ENCODE assay signal across 15 cellular contexts in genomic region chr11:19353287-19353686, GRCh38.
DNase-seq lines count a peak whose midpoint lies in the region; ATAC-seq, FAIRE-seq and TF ChIP-seq lines count a peak whose summit lies in the region.
"Had no signal": no experiment of that assay in that cellular context is flagged by ENCODE, and none has a peak within 500 bp of the region (broad histone marks: within the 10 kb centered on the region; RNA-seq: fewer than 3 reads in every experiment).

No MANE protein-coding gene starts in this region.

- H3K27me3 ChIP-seq in K562 (ENCODE audit: control insufficient read depth in 2 of 2, insufficient read depth in 2 of 2, low read length in 2 of 2) (peaks cover 20 to 23% of the 10 kb centered on the region in 2 experiments), skeletal muscle satellite cell (ENCODE audit: control insufficient read depth, insufficient read depth, low read length) (no peaks in the 10 kb centered on the region)

- H3K4me1 ChIP-seq in HEK293 (ENCODE audit: control insufficient read depth, insufficient read depth, low read length) (no peaks in the 10 kb centered on the region), K562 (replicated peaks in 1 of 2; ENCODE audit: control insufficient read depth in 2 of 2, insufficient read depth in 2 of 2, low read length in 2 of 2) (no peaks in the 10 kb centered on the region), skeletal muscle satellite cell (ENCODE audit: control insufficient read depth, insufficient read depth, low read length) (peaks cover 73% of the 10 kb centered on the region)
- H3K4me1 ChIP-seq: HAP-1 had no signal

- in situ Hi-C loops in K562 (cut with MboI), result no loop called here

- H3K4me2 ChIP-seq in K562 (ENCODE audit: insufficient read depth, low read length), result no peak overlapping the region
- H3K4me2 ChIP-seq in skeletal muscle satellite cell (ENCODE audit: low read length), result peak overlapping the region; percentile 79

- no peaks in the 10 kb centered on the region for H3K9me1 ChIP-seq in K562 (ENCODE audit: control insufficient read depth, insufficient read depth, low read length)

- POLR2A ChIA-PET in HEK293 (lab: Yijun Ruan, JAX) (interaction anchor here (1.4 kb wide), 1 partner anchor 9 kb away, joined by 3 read pairs; no protein-coding TSS in a partner anchor), K562 (lab: Yijun Ruan, JAX) (no interaction called here)

- no peak overlapping the region for H2AFZ ChIP-seq in K562 (ENCODE audit: low read depth, low read length)

- CTCF ChIA-PET in HEK293 (lab: Yijun Ruan, JAX), result interaction anchor here (0.6 to 1.4 kb wide), 4 partner anchors 12 to 199 kb away, joined by 3 read pairs; no protein-coding TSS in a partner anchor
- CTCF ChIA-PET in K562 (lab: Yijun Ruan, JAX; ENCODE audit: low intra/inter-chr PET ratio), result no interaction called here

- TF ChIP-seq RAD21 in K562 (CRISPR knock-in tag; conservative IDR thresholded peaks at IDR 0.05 in 1 of 2, IDR thresholded peaks at IDR 0.05 in 1 of 2), result no peak

- no peak overlapping the region for H3K27ac ChIP-seq in HEK293 (ENCODE audit: extremely low read depth, low read depth, low read length)
- no peak overlapping the region for H3K27ac ChIP-seq in K562 (ENCODE audit: extremely low read depth, low read depth, low read length)
- H3K27ac ChIP-seq: BLaER1 treated with 17β-estradiol and CSF1 and Interleukin-3, amounts not matched to agents 10 nM and 100 nM had no signal

- FAIRE-seq in K562 (lab: Jason Lieb, UNC), result no peak
- FAIRE-seq: GM12878 had no signal

- H3K36me3 ChIP-seq in HEK293 (ENCODE audit: control insufficient read depth in 2 of 2, insufficient read depth in 1 of 2, low read length in 2 of 2) (no peaks in the 10 kb centered on the region), K562 (ENCODE audit: control insufficient read depth, insufficient read depth, low read length) (no peaks in the 10 kb centered on the region), skeletal muscle satellite cell (ENCODE audit: insufficient read depth, low read length) (no peaks in the 10 kb centered on the region)
- H3K36me3 ChIP-seq: BLaER1 treated with 17β-estradiol and CSF1 and Interleukin-3, amounts not matched to agents 10 nM and 100 nM; HAP-1 had no signal

- TF ChIP-seq EP300 in K562 (IDR thresholded peaks at IDR 0.05; ENCODE audit: low read length), result no peak

- H3K4me3 ChIP-seq in HEK293 (ENCODE audit: low read depth, low read length), result no peak overlapping the region
- no peak overlapping the region for H3K4me3 ChIP-seq in K562
- no peak overlapping the region for H3K4me3 ChIP-seq in fibroblast of the aortic adventitia (ENCODE audit: low read depth, low read length)
- H3K4me3 ChIP-seq in skeletal muscle satellite cell (ENCODE audit: low read length), result peak overlapping the region; percentile 63
- H3K4me3 ChIP-seq: BLaER1 treated with 17β-estradiol and CSF1 and Interleukin-3, amounts not matched to agents 10 nM and 100 nM; GM12878; HAP-1 had no signal

- H3K79me2 ChIP-seq in K562 (ENCODE audit: control insufficient read depth, insufficient read depth, low read length), result no peaks in the 10 kb centered on the region

- H3K9me3 ChIP-seq in HEK293 (ENCODE audit: control insufficient read depth, insufficient read depth, low read depth, low read length) (no peaks in the 10 kb centered on the region), K562 (replicated peaks; ENCODE audit: control insufficient read depth, insufficient read depth, low read depth, low read length) (no peaks in the 10 kb centered on the region), skeletal muscle satellite cell (replicated peaks; ENCODE audit: low read length) (no peaks in the 10 kb centered on the region)
- H3K9me3 ChIP-seq: BLaER1 treated with 17β-estradiol and CSF1 and Interleukin-3, amounts not matched to agents 10 nM and 100 nM; HAP-1 had no signal

- H3K9ac ChIP-seq in K562 (ENCODE audit: insufficient read depth in 1 of 2, low read depth in 2 of 2, low read length in 2 of 2) (no peak overlapping the region), skeletal muscle satellite cell (ENCODE audit: low read depth, low read length) (peak overlapping the region; percentile 72)
- H3K9ac ChIP-seq: BLaER1 treated with 17β-estradiol and CSF1 and Interleukin-3, amounts not matched to agents 10 nM and 100 nM had no signal

- intact Hi-C loops in K562 (cut with micrococcal nuclease), result no loop called here

- ATAC-seq in K562 (no peak), HG03571 (IDR thresholded peaks at IDR 0.05; ENCODE audit: unreplicated experiment) (no peak), HG03457 (IDR thresholded peaks at IDR 0.05; ENCODE audit: unreplicated experiment) (no peak)
- ATAC-seq: CD8-positive, alpha-beta T cell; GM12878 had no signal

- 0 out of 2 replicates have a peak, but pooled peaks cover 4% of the 10 kb centered on the region for H4K20me1 ChIP-seq in K562 (replicated peaks; ENCODE audit: control insufficient read depth, insufficient read depth, low read length)
- H4K20me1 ChIP-seq: BLaER1 treated with 17β-estradiol and CSF1 and Interleukin-3, amounts not matched to agents 10 nM and 100 nM had no signal

- TF ChIP-seq CTCF in HEK293 (tag by site-specific recombination; IDR thresholded peaks at IDR 0.05), result no peak
- TF ChIP-seq CTCF in K562 (IDR thresholded peaks at IDR 0.05 in 2 of 3, conservative IDR thresholded peaks at IDR 0.05 in 1 of 3; ENCODE audit: insufficient read depth in 2 of 3, low read depth in 1 of 3, low read length in 3 of 3), result no peak
- TF ChIP-seq CTCF in fibroblast of the aortic adventitia (IDR thresholded peaks at IDR 0.05; ENCODE audit: insufficient read depth, low read length), result no peak

- TF ChIP-seq POLR2A in K562 (conservative IDR thresholded peaks at IDR 0.05), result no peak

- DNase-seq in K562 (ENCODE audit: extremely low read depth in 1 of 4, low spot score in 3 of 4) (no peak), fibroblast of the aortic adventitia (ENCODE audit: low read depth) (peak; percentile 40), amygdala (lab: John Stamatoyannopoulos, UW) (no peak)
- no peak for DNase-seq in effector CD8-positive, alpha-beta T cell (lab: John Stamatoyannopoulos, UW)
- DNase-seq: 8988T; Calu3; CD8-positive, alpha-beta T cell; GF-D8 had no signal

- WGBS in K562 (ENCODE audit: insufficient coverage, low coverage, missing lambda C conversion rate), result 0% methylated on average over 2 of the region's 2 CpGs

- BruUV-seq in K562 (replicated peaks; lab: Mats Ljungman, UMichigan), result no TSS peak

TF ChIP-seq in HEK293, 187 proteins besides CTCF, POLR2A, EP300 and RAD21:
- TF ChIP-seq ZNF19 (tag by site-specific recombination; IDR thresholded peaks at IDR 0.05; ENCODE audit: low read depth) (no peak), ZNF768 (tag by site-specific recombination; IDR thresholded peaks at IDR 0.05) (peak; percentile 72; the same call in 1 of the 2 replicates)
TF ChIP-seq in HEK293: peak in this region for 1.

TF ChIP-seq in K562, 482 proteins besides CTCF, POLR2A, EP300 and RAD21:
- TF ChIP-seq EZH2 (IDR thresholded peaks at IDR 0.05; ENCODE audit: borderline replicate concordance, low read depth, low read length) (no peak), RBM25 (IDR thresholded peaks at IDR 0.05; ENCODE audit: low read depth, low read length, severe bottlenecking) (peak; percentile 61), MAX (CRISPR knock-in tag; IDR thresholded peaks at IDR 0.05) (no peak), IRF2 (CRISPR knock-in tag; IDR thresholded peaks at IDR 0.05) (no peak)
